Comparison of ENCODE assay signal across 9 cellular contexts in genomic region chr7:924541-925231, GRCh38. TPM values are rescaled to one million over a fixed set of nuclear protein-coding genes. Genes with fewer than 3 reads are reported as not detected.
DNase-seq lines count a peak whose midpoint lies in the region; ATAC-seq and TF ChIP-seq lines count a peak whose summit lies in the region.
"Had no signal": no experiment of that assay in that cellular context is flagged by ENCODE, and none has a peak within 500 bp of the region (broad histone marks: within the 10 kb centered on the region; RNA-seq: fewer than 3 reads in every experiment).

No MANE protein-coding gene starts in this region.

- H3K36me3 Mint-ChIP-seq in WTC11, result no peaks in the 10 kb centered on the region

- no peaks in the 10 kb centered on the region; the same call in 1 of the 2 replicates for H3K27me3 Mint-ChIP-seq in WTC11 (ENCODE audit: low read depth)

- H3K9me3 ChIP-seq in heart left ventricle, result no peaks in the 10 kb centered on the region

- peaks cover 0 to 62% (median 10%) of the 10 kb centered on the region in 12 donors for H3K4me1 ChIP-seq in heart left ventricle

- H3K4me3 Mint-ChIP-seq in WTC11, result no peak overlapping the region
- H3K4me3 Mint-ChIP-seq: nephron had no signal

- CTCF ChIA-PET in WTC11 (lab: Charles Lee), result interaction anchor here (1.0 kb wide), 1 partner anchor 68 kb away, joined by 3 read pairs; no protein-coding TSS in a partner anchor

- H3K9me3 Mint-ChIP-seq in WTC11, result no peaks in the 10 kb centered on the region
- H3K9me3 Mint-ChIP-seq: nephron had no signal

- H3K27ac Mint-ChIP-seq in WTC11, result no peak overlapping the region
- H3K27ac Mint-ChIP-seq: nephron had no signal

- no peaks in the 10 kb centered on the region for H3K36me3 ChIP-seq in heart left ventricle

- H3K4me1 Mint-ChIP-seq in WTC11, result no peaks in the 10 kb centered on the region

- intact Hi-C loops in heart left ventricle (cut with DNase I), result no loop called here

- H3K4me3 ChIP-seq in heart left ventricle, result peak overlapping the region in 1 of 12 donors; percentile 12

- peak overlapping the region in 1 of 12 donors; percentile 55 for H3K27ac ChIP-seq in heart left ventricle

- WGBS in heart left ventricle, 4 donors, result 45 to 56% (median 52%) methylated on average over 19 to 24 of the region's 24 CpGs

- DNase-seq in SIG-M5 treated with dmso at 0.1 percent for 504 hours (lab: John Stamatoyannopoulos, UW; ENCODE audit: unreplicated experiment) (peak; percentile 47), SIG-M5 (lab: John Stamatoyannopoulos, UW) (no peak), WTC11 (ENCODE audit: low spot score) (peak; percentile 11), heart left ventricle (peak; percentile 16 to 63 (median 33)), mucosa of gallbladder (ENCODE audit: low spot score) (no peak), T1000 (lab: John Stamatoyannopoulos, UW) (no peak)
- peak; percentile 81 for DNase-seq in stimulated activated CD8-positive, alpha-beta memory T cell treated with anti-CD3 and anti-CD28 coated beads, Interleukin-4, amount 100 ng/mL, for 24 hours (ENCODE audit: low read depth)

- H3K27me3 ChIP-seq in heart left ventricle, result peaks cover 0 to 5% (median 0%) of the 10 kb centered on the region in 9 donors

- POLR2A ChIA-PET in WTC11 (lab: Charles Lee), result interaction anchor here (0.8 kb wide), 1 partner anchor 14 kb away, joined by 8 read pairs; no protein-coding TSS in a partner anchor

- no peak for TF ChIP-seq POLR2A in heart left ventricle (IDR thresholded peaks at IDR 0.05)

- ATAC-seq in HG03097 (IDR thresholded peaks at IDR 0.05; ENCODE audit: low FRiP score, unreplicated experiment) (peak; percentile 49), WTC11 (no peak), heart left ventricle (peak in 3 of 4 donors; percentile 38 to 52 (median 52))

- TF ChIP-seq CTCF in WTC11 (IDR thresholded peaks at IDR 0.05) (no peak), heart left ventricle (IDR thresholded peaks at IDR 0.05) (no peak)

TF ChIP-seq in WTC11, 78 proteins besides CTCF, POLR2A, EP300 and RAD21 (continues in another document):
- TF ChIP-seq ZNF317 (CRISPR knock-in tag; IDR thresholded peaks at IDR 0.05; ENCODE audit: borderline replicate concordance, low read depth) (no peak), FOXP1 (CRISPR knock-in tag; IDR thresholded peaks at IDR 0.05; ENCODE audit: borderline replicate concordance) (no peak), ELF4 (CRISPR knock-in tag; IDR thresholded peaks at IDR 0.05; ENCODE audit: low read depth) (no peak), MLX (CRISPR knock-in tag; IDR thresholded peaks at IDR 0.05) (no peak), ETV6 (CRISPR knock-in tag; IDR thresholded peaks at IDR 0.05) (no peak), PRRX2 (CRISPR knock-in tag; IDR thresholded peaks at IDR 0.05) (no peak), FOXP4 (CRISPR knock-in tag; IDR thresholded peaks at IDR 0.05) (no peak), ZNF232 (CRISPR knock-in tag; IDR thresholded peaks at IDR 0.05) (no peak), NFE2L1 (CRISPR knock-in tag; IDR thresholded peaks at IDR 0.05) (no peak), ESRRA (CRISPR knock-in tag; IDR thresholded peaks at IDR 0.05; ENCODE audit: borderline replicate concordance) (no peak), TEAD4 (CRISPR knock-in tag; IDR thresholded peaks at IDR 0.05) (no peak)
- TF ChIP-seq, protein P1, sequence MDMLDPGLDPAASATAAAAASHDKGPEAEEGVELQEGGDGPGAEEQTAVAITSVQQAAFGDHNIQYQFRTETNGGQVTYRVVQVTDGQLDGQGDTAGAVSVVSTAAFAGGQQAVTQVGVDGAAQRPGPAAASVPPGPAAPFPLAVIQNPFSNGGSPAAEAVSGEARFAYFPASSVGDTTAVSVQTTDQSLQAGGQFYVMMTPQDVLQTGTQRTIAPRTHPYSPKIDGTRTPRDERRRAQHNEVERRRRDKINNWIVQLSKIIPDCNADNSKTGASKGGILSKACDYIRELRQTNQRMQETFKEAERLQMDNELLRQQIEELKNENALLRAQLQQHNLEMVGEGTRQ (CRISPR knock-in tag; IDR thresholded peaks at IDR 0.05), result no peak
- TF ChIP-seq, protein P2, sequence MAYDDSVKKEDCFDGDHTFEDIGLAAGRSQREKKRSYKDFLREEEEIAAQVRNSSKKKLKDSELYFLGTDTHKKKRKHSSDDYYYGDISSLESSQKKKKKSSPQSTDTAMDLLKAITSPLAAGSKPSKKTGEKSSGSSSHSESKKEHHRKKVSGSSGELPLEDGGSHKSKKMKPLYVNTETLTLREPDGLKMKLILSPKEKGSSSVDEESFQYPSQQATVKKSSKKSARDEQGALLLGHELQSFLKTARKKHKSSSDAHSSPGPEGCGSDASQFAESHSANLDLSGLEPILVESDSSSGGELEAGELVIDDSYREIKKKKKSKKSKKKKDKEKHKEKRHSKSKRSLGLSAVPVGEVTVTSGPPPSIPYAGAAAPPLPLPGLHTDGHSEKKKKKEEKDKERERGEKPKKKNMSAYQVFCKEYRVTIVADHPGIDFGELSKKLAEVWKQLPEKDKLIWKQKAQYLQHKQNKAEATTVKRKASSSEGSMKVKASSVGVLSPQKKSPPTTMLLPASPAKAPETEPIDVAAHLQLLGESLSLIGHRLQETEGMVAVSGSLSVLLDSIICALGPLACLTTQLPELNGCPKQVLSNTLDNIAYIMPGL (CRISPR knock-in tag; IDR thresholded peaks at IDR 0.05), result no peak
- TF ChIP-seq, protein P3, sequence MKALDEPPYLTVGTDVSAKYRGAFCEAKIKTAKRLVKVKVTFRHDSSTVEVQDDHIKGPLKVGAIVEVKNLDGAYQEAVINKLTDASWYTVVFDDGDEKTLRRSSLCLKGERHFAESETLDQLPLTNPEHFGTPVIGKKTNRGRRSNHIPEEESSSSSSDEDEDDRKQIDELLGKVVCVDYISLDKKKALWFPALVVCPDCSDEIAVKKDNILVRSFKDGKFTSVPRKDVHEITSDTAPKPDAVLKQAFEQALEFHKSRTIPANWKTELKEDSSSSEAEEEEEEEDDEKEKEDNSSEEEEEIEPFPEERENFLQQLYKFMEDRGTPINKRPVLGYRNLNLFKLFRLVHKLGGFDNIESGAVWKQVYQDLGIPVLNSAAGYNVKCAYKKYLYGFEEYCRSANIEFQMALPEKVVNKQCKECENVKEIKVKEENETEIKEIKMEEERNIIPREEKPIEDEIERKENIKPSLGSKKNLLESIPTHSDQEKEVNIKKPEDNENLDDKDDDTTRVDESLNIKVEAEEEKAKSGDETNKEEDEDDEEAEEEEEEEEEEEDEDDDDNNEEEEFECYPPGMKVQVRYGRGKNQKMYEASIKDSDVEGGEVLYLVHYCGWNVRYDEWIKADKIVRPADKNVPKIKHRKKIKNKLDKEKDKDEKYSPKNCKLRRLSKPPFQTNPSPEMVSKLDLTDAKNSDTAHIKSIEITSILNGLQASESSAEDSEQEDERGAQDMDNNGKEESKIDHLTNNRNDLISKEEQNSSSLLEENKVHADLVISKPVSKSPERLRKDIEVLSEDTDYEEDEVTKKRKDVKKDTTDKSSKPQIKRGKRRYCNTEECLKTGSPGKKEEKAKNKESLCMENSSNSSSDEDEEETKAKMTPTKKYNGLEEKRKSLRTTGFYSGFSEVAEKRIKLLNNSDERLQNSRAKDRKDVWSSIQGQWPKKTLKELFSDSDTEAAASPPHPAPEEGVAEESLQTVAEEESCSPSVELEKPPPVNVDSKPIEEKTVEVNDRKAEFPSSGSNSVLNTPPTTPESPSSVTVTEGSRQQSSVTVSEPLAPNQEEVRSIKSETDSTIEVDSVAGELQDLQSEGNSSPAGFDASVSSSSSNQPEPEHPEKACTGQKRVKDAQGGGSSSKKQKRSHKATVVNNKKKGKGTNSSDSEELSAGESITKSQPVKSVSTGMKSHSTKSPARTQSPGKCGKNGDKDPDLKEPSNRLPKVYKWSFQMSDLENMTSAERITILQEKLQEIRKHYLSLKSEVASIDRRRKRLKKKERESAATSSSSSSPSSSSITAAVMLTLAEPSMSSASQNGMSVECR (CRISPR knock-in tag; IDR thresholded peaks at IDR 0.05; ENCODE audit: borderline replicate concordance), result no peak

RNA-seq across cellular contexts. Expression of gene ADAP1, which starts 29.8 kb away (rescaled TPM):
- total RNA-seq in WTC11 (2021) (4.3 to 7.2 TPM (median 4.5 TPM) in 3 replicates), heart left ventricle (10 to 100 TPM in 6 of 9 donors, 1 to 10 TPM in 3; 7.0 to 16.5 (median 12.0) TPM), mucosa of gallbladder (52.4 TPM)
- 10 to 100 TPM in 1 of 2 donors, 1 to 10 TPM in 1; 3.1 to 14.0 TPM for polyA plus RNA-seq in heart left ventricle

RNA-seq across cellular contexts. Expression of gene GET4, which starts 48.3 kb away (rescaled TPM):
- total RNA-seq in WTC11 (2021), result 73.0 to 82.0 TPM (median 73.4 TPM) in 3 replicates
- total RNA-seq in heart left ventricle, result 10 to 100 TPM; 14.6 to 27.3 (median 18.6) TPM
- polyA plus RNA-seq in heart left ventricle, result 10 to 100 TPM; 19.7 to 34.1 TPM
- 37.5 TPM for total RNA-seq in mucosa of gallbladder

RNA-seq across cellular contexts. Expression of gene COX19, which starts 50.7 kb away (rescaled TPM):
- total RNA-seq in WTC11 (2021) (10.2 to 13.2 TPM (median 10.4 TPM) in 3 replicates), heart left ventricle (1 to 10 TPM; 3.1 to 7.8 (median 6.5) TPM), mucosa of gallbladder (12.1 TPM)
- polyA plus RNA-seq in heart left ventricle, result 1 to 10 TPM; 5.7 to 6.6 TPM

RNA-seq across cellular contexts. Expression of gene CYP2W1, which starts 58.3 kb away (rescaled TPM):
- total RNA-seq in WTC11 (2021) (0.48 TPM in 1 of 3 replicates, not detected in the others), heart left ventricle (not detected), mucosa of gallbladder (0.46 TPM)
- polyA plus RNA-seq in heart left ventricle, result not detected

Comparison
In these comparisons a context has a peak if more than half of its experiments do, and no peak if none do; other contexts are left out.
1. DNase-seq: peak in SIG-M5 treated with dmso at 0.1 percent for 504 hours (single experiment), WTC11 (single experiment), heart left ventricle (5 of 5) and stimulated activated CD8-positive, alpha-beta memory T cell treated with anti-CD3 and anti-CD28 coated beads, Interleukin-4, amount 100 ng/mL, for 24 hours (single experiment); none in SIG-M5 (single experiment), mucosa of gallbladder (single experiment) and T1000 (single experiment).